In the genomic region with DNA sequence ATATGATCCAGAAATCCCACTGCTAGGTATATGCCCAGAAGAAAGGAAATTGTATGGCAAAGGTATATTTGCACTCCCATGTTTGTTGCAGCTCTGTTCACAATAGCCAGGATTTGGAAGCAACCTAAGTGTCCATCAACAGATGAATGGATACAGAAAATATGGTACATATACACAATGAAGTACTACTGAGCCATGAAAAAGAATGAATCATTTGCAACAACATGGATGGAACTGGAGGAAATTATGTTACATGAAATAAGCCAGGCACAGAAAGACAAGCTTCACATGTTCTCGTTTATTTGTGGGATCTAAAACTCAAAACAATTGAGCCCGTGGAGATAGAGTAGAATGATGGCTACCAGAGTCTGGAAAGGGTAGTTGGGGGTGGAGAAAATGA, we compare ENCODE assay signal across 26 cellular contexts. TPM values are rescaled to one million over a fixed set of nuclear protein-coding genes. Genes with fewer than 3 reads are reported as not detected.
A peak's percentile ranks its signal among the peaks of the same experiment; 100 is the strongest.
DNase-seq lines count a peak whose midpoint lies in the region; ATAC-seq and TF ChIP-seq lines count a peak whose summit lies in the region.
"Had no signal": no experiment of that assay in that cellular context is flagged by ENCODE, and none has a peak within 500 bp of the region (broad histone marks: within the 10 kb centered on the region; RNA-seq: fewer than 3 reads in every experiment).

No MANE protein-coding gene starts in this region.

- H3K27me3 ChIP-seq in SK-N-SH (ENCODE audit: insufficient read depth) (no peaks in the 10 kb centered on the region), Peyer's patch (no peaks in the 10 kb centered on the region)
- H3K27me3 ChIP-seq in CD4-positive, CD25-positive, alpha-beta regulatory T cell (ENCODE audit: control insufficient read depth, insufficient read depth, low read length), result no peaks in the 10 kb centered on the region
- H3K27me3 ChIP-seq: MG63, SJSA1 had no signal

- CTCF ChIA-PET in SK-N-SH (lab: Yijun Ruan, JAX) (interaction anchor here (6.5 kb wide), 1 partner anchor 12 kb away, joined by 61 read pairs; no protein-coding TSS in a partner anchor), T-cell (lab: Charles Lee) (interaction anchor here in 1 of 2 donors (1.4 kb wide), 1 partner anchor 12 kb away, joined by 3 read pairs; no protein-coding TSS in a partner anchor)

- no peak overlapping the region for H3K4me2 ChIP-seq in SK-N-SH
- H3K4me2 ChIP-seq: GM23338 had no signal

- H3K79me2 ChIP-seq in SK-N-SH (ENCODE audit: insufficient read depth), result peaks cover 9% of the 10 kb centered on the region; the same call in 1 of the 2 replicates

- no peak overlapping the region for H3K9ac ChIP-seq in SK-N-SH

- H3K36me3 ChIP-seq in SK-N-SH (replicated peaks in 1 of 2; ENCODE audit: control insufficient read depth in 1 of 2, insufficient read depth in 2 of 2, low read length in 1 of 2), result peaks cover 47 to 93% of the 10 kb centered on the region in 2 experiments
- H3K36me3 ChIP-seq in CD4-positive, CD25-positive, alpha-beta regulatory T cell (ENCODE audit: control insufficient read depth, insufficient read depth, low read length), result peaks cover 50% of the 10 kb centered on the region
- peaks cover 0 to 94% (median 3%) of the 10 kb centered on the region in 3 donors for H3K36me3 ChIP-seq in Peyer's patch

- no peak for TF ChIP-seq POLR2A in Peyer's patch (IDR thresholded peaks at IDR 0.05)

- H3K9me3 ChIP-seq in SK-N-SH, result no peaks in the 10 kb centered on the region
- peaks cover 2 to 10% of the 10 kb centered on the region in 2 experiments for H3K9me3 ChIP-seq in CD4-positive, CD25-positive, alpha-beta regulatory T cell (ENCODE audit: control insufficient read depth in 2 of 2, low read length in 2 of 2)
- H3K9me3 ChIP-seq in Peyer's patch, result no peaks in the 10 kb centered on the region
- H3K9me3 ChIP-seq: MG63, SJSA1 had no signal

- H2AFZ ChIP-seq in SK-N-SH (ENCODE audit: low read depth), result no peak overlapping the region
- H2AFZ ChIP-seq: GM23338 had no signal

- H3K4me3 ChIP-seq in SK-N-SH (ENCODE audit: low read depth in 2 of 2, low read length in 1 of 2), result no peak overlapping the region
- H3K4me3 ChIP-seq in CD4-positive, CD25-positive, alpha-beta regulatory T cell (ENCODE audit: low read depth, low read length), result no peak overlapping the region
- H3K4me3 ChIP-seq in Peyer's patch, result no peak overlapping the region
- H3K4me3 ChIP-seq: GM12878, GM23338, MG63, SJSA1 had no signal

- peak overlapping the region in 1 of 4 donors; percentile 47 for H3K4me3 Mint-ChIP-seq in CD4-positive, CD25-positive, alpha-beta regulatory T cell
- H3K4me3 Mint-ChIP-seq in T-cell (no peak overlapping the region), endothelial cell (ENCODE audit: unreplicated experiment) (peak overlapping the region; percentile 30), progenitor cell of endocrine pancreas (ENCODE audit: low read depth) (no peak overlapping the region)
- H3K4me3 Mint-ChIP-seq: B cell, GM23338, H9, HFFc6 had no signal

- 96% methylated on average over 2 of the region's 2 CpGs for WGBS in SK-N-SH (ENCODE audit: low lambda C conversion rate)

- no peaks in the 10 kb centered on the region for H3F3A ChIP-seq in SK-N-SH (replicated peaks; ENCODE audit: insufficient read depth)

- H3K9me2 ChIP-seq in SK-N-SH, result no peaks in the 10 kb centered on the region

- no peaks in the 10 kb centered on the region for H3K4me1 ChIP-seq in SK-N-SH (ENCODE audit: control insufficient read depth in 1 of 2, insufficient read depth in 2 of 2, low read depth in 1 of 2, low read length in 1 of 2)
- peaks cover 21% of the 10 kb centered on the region for H3K4me1 ChIP-seq in CD4-positive, CD25-positive, alpha-beta regulatory T cell (ENCODE audit: control insufficient read depth, insufficient read depth, low read length, poor library complexity, severe bottlenecking)
- no peaks in the 10 kb centered on the region for H3K4me1 ChIP-seq in Peyer's patch
- H3K4me1 ChIP-seq: SJSA1 had no signal

- TF ChIP-seq EP300 in SK-N-SH (IDR thresholded peaks at IDR 0.05; ENCODE audit: borderline replicate concordance in 1 of 2, low read depth in 1 of 2, low read length in 1 of 2), result no peak

- TF ChIP-seq RAD21 in SK-N-SH (IDR thresholded peaks at IDR 0.05; ENCODE audit: low read length), result no peak

- TF ChIP-seq CTCF in SK-N-SH (IDR thresholded peaks at IDR 0.05), result no peak
- TF ChIP-seq CTCF in endothelial cell (IDR thresholded peaks at IDR 0.05; ENCODE audit: unreplicated experiment), result no peak
- TF ChIP-seq CTCF in progenitor cell of endocrine pancreas (IDR thresholded peaks at IDR 0.05; ENCODE audit: unreplicated experiment), result no peak
- no peak for TF ChIP-seq CTCF in Peyer's patch (IDR thresholded peaks at IDR 0.05)

- peaks cover 55% of the 10 kb centered on the region for H3K36me3 Mint-ChIP-seq in CD4-positive, CD25-positive, alpha-beta regulatory T cell
- peaks cover 65% of the 10 kb centered on the region for H3K36me3 Mint-ChIP-seq in T-cell
- H3K36me3 Mint-ChIP-seq in endothelial cell (ENCODE audit: low read depth, unreplicated experiment), result peaks cover 75% of the 10 kb centered on the region
- peaks cover 69% of the 10 kb centered on the region for H3K36me3 Mint-ChIP-seq in progenitor cell of endocrine pancreas (ENCODE audit: insufficient read depth)

- POLR2A ChIA-PET in SK-N-SH (lab: Yijun Ruan, JAX), result no interaction called here
- POLR2A ChIA-PET in T-cell (lab: Charles Lee), result no interaction called here

- no peak for DNase-seq in SK-N-SH
- DNase-seq in CD4-positive, CD25-positive, alpha-beta regulatory T cell, result no peak
- DNase-seq in T-cell, result no peak
- no peak for DNase-seq in endothelial cell (ENCODE audit: low spot score)
- no peak for DNase-seq in progenitor cell of endocrine pancreas (ENCODE audit: low spot score, unreplicated experiment)
- no peak for DNase-seq in Peyer's patch
- DNase-seq: COR-L47; DMS53; H9; HFFc6; KG1; MG63; NCI-H2029; NCI-H446; NCI-H526; NCI-H82; NK-92 treated with Interleukin-12 subunit alpha and Interleukin-12 subunit beta, amount 100 ng/mL, for 24 hours; PC-3; Right ventricle myocardium superior had no signal

- H3K9me3 Mint-ChIP-seq in CD4-positive, CD25-positive, alpha-beta regulatory T cell, result peaks cover 0 to 14% (median 0%) of the 10 kb centered on the region in 7 donors
- H3K9me3 Mint-ChIP-seq in T-cell (peaks cover 0 to 16% (median 5%) of the 10 kb centered on the region in 3 donors), endothelial cell (ENCODE audit: unreplicated experiment) (no peaks in the 10 kb centered on the region), progenitor cell of endocrine pancreas (ENCODE audit: low read depth) (peaks cover 31% of the 10 kb centered on the region)
- H3K9me3 Mint-ChIP-seq: HFFc6 had no signal

- H3K27me3 Mint-ChIP-seq in CD4-positive, CD25-positive, alpha-beta regulatory T cell, result no peaks in the 10 kb centered on the region
- H3K27me3 Mint-ChIP-seq in T-cell (no peaks in the 10 kb centered on the region), endothelial cell (ENCODE audit: unreplicated experiment) (no peaks in the 10 kb centered on the region), progenitor cell of endocrine pancreas (no peaks in the 10 kb centered on the region)
- H3K27me3 Mint-ChIP-seq: B cell had no signal

- H4K20me1 ChIP-seq in SK-N-SH (ENCODE audit: insufficient read depth), result no peaks in the 10 kb centered on the region

- H3K27ac ChIP-seq in SK-N-SH (ENCODE audit: low read depth in 2 of 2, low read length in 1 of 2) (no peak overlapping the region), Peyer's patch (no peak overlapping the region)
- H3K27ac ChIP-seq in CD4-positive, CD25-positive, alpha-beta regulatory T cell (ENCODE audit: insufficient read depth, low read length, poor library complexity, severe bottlenecking), result no peak overlapping the region
- H3K27ac ChIP-seq: 22Rv1, C4-2B, SJSA1 had no signal

- H3K4me1 Mint-ChIP-seq in CD4-positive, CD25-positive, alpha-beta regulatory T cell, result peaks cover 17 to 38% (median 28%) of the 10 kb centered on the region in 4 donors
- peaks cover 21 to 32% (median 30%) of the 10 kb centered on the region in 3 donors for H3K4me1 Mint-ChIP-seq in T-cell
- H3K4me1 Mint-ChIP-seq in endothelial cell (ENCODE audit: unreplicated experiment), result no peaks in the 10 kb centered on the region
- H3K4me1 Mint-ChIP-seq in progenitor cell of endocrine pancreas (ENCODE audit: low read depth), result no peaks in the 10 kb centered on the region
- H3K4me1 Mint-ChIP-seq: B cell, GM23338, H9 had no signal

- H3K27ac Mint-ChIP-seq in CD4-positive, CD25-positive, alpha-beta regulatory T cell, result peak overlapping the region; percentile 5 to 79 (median 59)
- peak overlapping the region; percentile 50 to 83 for H3K27ac Mint-ChIP-seq in T-cell
- H3K27ac Mint-ChIP-seq in endothelial cell (ENCODE audit: unreplicated experiment), result no peak overlapping the region
- H3K27ac Mint-ChIP-seq in progenitor cell of endocrine pancreas, result no peak overlapping the region
- H3K27ac Mint-ChIP-seq: B cell, GM23338, H9, HFFc6 had no signal

- ATAC-seq in SK-N-SH treated with all-trans-retinoic acid at 6 μM for 48 hours, result no peak
- no peak for ATAC-seq in CD4-positive, CD25-positive, alpha-beta regulatory T cell (ENCODE audit: low read depth in 2 of 2)
- ATAC-seq in T-cell (replicated peaks in 1 of 4), result no peak
- ATAC-seq: GM12878, GM23338, PC-3 had no signal

TF ChIP-seq in SK-N-SH treated with all-trans-retinoic acid at 6 μM for 48 hours, 23 proteins besides CTCF, POLR2A, EP300 and RAD21:
- peak; percentile 74 for TF ChIP-seq ZNF8 (CRISPR knock-in tag; IDR thresholded peaks at IDR 0.05)
- no peak for TF ChIP-seq ZFP3 (CRISPR knock-in tag; IDR thresholded peaks at IDR 0.05)
TF ChIP-seq in SK-N-SH treated with all-trans-retinoic acid at 6 μM for 48 hours: peak in this region for 1.

TF ChIP-seq in SK-N-SH, 30 proteins besides CTCF, POLR2A, EP300 and RAD21 (continues in another document):
- no peak for TF ChIP-seq YY1 (IDR thresholded peaks at IDR 0.05; ENCODE audit: low read depth)

RNA-seq across cellular contexts. Expression of a gene that starts 55.5 kb away (rescaled TPM):
- 19.7 and 19.8 TPM in 2 replicates for polyA plus RNA-seq in SK-N-SH (2012; rRNA removed)
- polyA plus RNA-seq in SK-N-SH (2012; cell fraction: cytosol; rRNA removed), result 11.1 and 16.2 TPM in 2 replicates
- 52.5 and 53.5 TPM in 2 replicates for polyA plus RNA-seq in SK-N-SH (2012; cell fraction: nucleus; rRNA removed)
- 20.3 TPM for total RNA-seq in CD4-positive, CD25-positive, alpha-beta regulatory T cell
- polyA plus RNA-seq in CD4-positive, CD25-positive, alpha-beta regulatory T cell, result 10 to 100 TPM; 13.5 to 29.8 (median 22.2) TPM
- total RNA-seq in T-cell (10 to 100 TPM; 31.1 to 74.7 (median 68.9) TPM), endothelial cell (ENCODE audit: unreplicated experiment) (4.7 TPM), progenitor cell of endocrine pancreas (41.9 and 42.8 TPM in 2 replicates), Peyer's patch (100 to 1,000 TPM; 120 to 269 (median 163) TPM)

Comparison
In these comparisons a context has a peak if more than half of its experiments do, and no peak if none do; other contexts are left out.
1. H3K27ac Mint-ChIP-seq: peak in CD4-positive, CD25-positive, alpha-beta regulatory T cell (3 of 3) and T-cell (2 of 2); none in endothelial cell (single experiment) and progenitor cell of endocrine pancreas (single experiment).